2 cellular contexts compared by ENCODE assay signal in the genomic region with DNA sequence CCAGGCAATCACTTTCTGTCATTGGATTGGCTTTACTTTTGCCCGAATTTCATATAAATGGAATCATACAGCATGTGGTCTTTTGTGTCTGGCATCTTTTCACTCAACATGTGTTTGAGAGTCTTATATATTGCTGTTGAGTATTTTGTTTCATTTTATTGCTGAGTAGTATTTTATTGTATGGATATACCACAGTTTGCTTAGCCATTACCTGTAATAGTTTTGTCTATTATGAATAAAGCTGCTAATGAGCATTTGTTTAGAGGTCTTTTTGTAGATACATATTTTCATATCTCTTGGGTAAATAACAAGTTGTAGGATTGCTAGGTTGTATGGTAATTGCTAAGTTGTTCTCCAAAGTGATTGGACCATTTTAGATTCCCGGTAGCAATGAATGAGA.
TF ChIP-seq lines count a peak whose summit lies in the region.

No MANE protein-coding gene starts in this region.

TF ChIP-seq in HepG2, 621 proteins besides CTCF, POLR2A, EP300 and RAD21:
- peak; percentile 46 for TF ChIP-seq MAFF (IDR thresholded peaks at IDR 0.05; ENCODE audit: low read depth, low read length)
- TF ChIP-seq MAFK (conservative IDR thresholded peaks at IDR 0.05 in 1 of 2, IDR thresholded peaks at IDR 0.05 in 1 of 2; ENCODE audit: low read length in 2 of 2): peak; percentile 21 to 37; a peak in 2 of 4 replicates
- TF ChIP-seq ZNF543 (CRISPR knock-in tag; IDR thresholded peaks at IDR 0.05): no peak
- TF ChIP-seq, protein P1, sequence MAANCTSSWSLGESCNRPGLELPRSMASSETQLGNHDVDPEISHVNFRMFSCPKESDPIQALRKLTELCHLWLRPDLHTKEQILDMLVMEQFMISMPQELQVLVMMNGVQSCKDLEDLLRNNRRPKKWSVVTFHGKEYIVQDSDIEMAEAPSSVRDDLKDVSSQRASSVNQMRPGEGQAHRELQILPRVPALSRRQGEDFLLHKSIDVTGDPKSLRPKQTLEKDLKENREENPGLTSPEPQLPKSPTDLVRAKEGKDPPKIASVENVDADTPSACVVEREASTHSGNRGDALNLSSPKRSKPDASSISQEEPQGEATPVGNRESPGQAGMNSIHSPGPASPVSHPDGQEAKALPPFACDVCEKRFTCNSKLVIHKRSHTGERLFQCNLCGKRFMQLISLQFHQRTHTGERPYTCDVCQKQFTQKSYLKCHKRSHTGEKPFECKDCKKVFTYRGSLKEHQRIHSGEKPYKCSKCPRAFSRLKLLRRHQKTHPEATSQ (CRISPR knock-in tag; IDR thresholded peaks at IDR 0.05; ENCODE audit: borderline replicate concordance): no peak
- no peak for TF ChIP-seq HMG20A (CRISPR knock-in tag; IDR thresholded peaks at IDR 0.05; ENCODE audit: borderline replicate concordance)

TF ChIP-seq in IMR-90, 13 proteins besides CTCF, POLR2A, EP300 and RAD21:
- TF ChIP-seq MAFK (IDR thresholded peaks at IDR 0.05; ENCODE audit: low read depth, low read length): 0 out of 2 replicates have a peak, but pooled peaks have one; percentile 4
- no peak for TF ChIP-seq FOS (IDR thresholded peaks at IDR 0.05; ENCODE audit: low read depth, low read length)
TF ChIP-seq in IMR-90: peak in this region for 1.
